ENCODE assay signal across 14 cellular contexts in genomic region chr11:75204012-75204674, GRCh38. TPM values are rescaled to one million over a fixed set of nuclear protein-coding genes. Genes with fewer than 3 reads are reported as not detected.
"Had no signal": no experiment of that assay in that cellular context is flagged by ENCODE, and none has a peak within 500 bp of the region (broad histone marks: within the 10 kb centered on the region; RNA-seq: fewer than 3 reads in every experiment).

No MANE protein-coding gene starts in this region.

- H3K27me3 ChIP-seq: breast epithelium had no signal

- H3K4me1 ChIP-seq: breast epithelium, parathyroid adenoma had no signal

- H3K4me1 Mint-ChIP-seq: activated naive CD8-positive, alpha-beta T cell treated with anti-CD3 and anti-CD28 coated beads for 36 hours; activated T-helper 17 cell treated with anti-CD3 and anti-CD28 coated beads, Interleukin-2, amount 50 U/mL, for 72 hours; memory B cell had no signal

- DNase-seq: cerebellar nuclear complex, cortex of kidney had no signal

- H3K9me3 ChIP-seq: breast epithelium, heart left ventricle had no signal

- H2AFZ ChIP-seq: parathyroid adenoma had no signal

- H3K4me3 Mint-ChIP-seq: activated naive CD8-positive, alpha-beta T cell treated with anti-CD3 and anti-CD28 coated beads for 36 hours; activated T-cell treated with anti-CD3 and anti-CD28 coated beads, Interleukin-2, amount 50 U/mL, for 24 hours; activated T-helper 17 cell treated with anti-CD3 and anti-CD28 coated beads, Interleukin-2, amount 50 U/mL, for 72 hours; memory B cell; natural killer cell treated with Interleukin-12 subunit alpha and Interleukin-12 subunit beta and Interleukin-15 and Interleukin-18, amount 100 ng/mL, for 72 hours; T-helper 1 cell treated with Interleukin-12 subunit alpha and Interleukin-12 subunit beta and Interleukin-4 antibody, amounts not matched to agents 30 μg/mL and 1 μg/mL, for 36 hours had no signal

- H3K9me3 Mint-ChIP-seq: activated naive CD8-positive, alpha-beta T cell treated with anti-CD3 and anti-CD28 coated beads for 36 hours; activated T-cell treated with anti-CD3 and anti-CD28 coated beads, Interleukin-2, amount 50 U/mL, for 24 hours; activated T-helper 17 cell treated with anti-CD3 and anti-CD28 coated beads, Interleukin-2, amount 50 U/mL, for 72 hours; memory B cell; natural killer cell treated with Interleukin-12 subunit alpha and Interleukin-12 subunit beta and Interleukin-15 and Interleukin-18, amount 100 ng/mL, for 72 hours; T-helper 1 cell treated with Interleukin-12 subunit alpha and Interleukin-12 subunit beta and Interleukin-4 antibody, amounts not matched to agents 30 μg/mL and 1 μg/mL, for 36 hours had no signal

- H3K36me3 ChIP-seq: breast epithelium had no signal

- H3K79me2 ChIP-seq: parathyroid adenoma had no signal

- H3K27me3 Mint-ChIP-seq: activated naive CD8-positive, alpha-beta T cell treated with anti-CD3 and anti-CD28 coated beads for 36 hours had no signal

- H3K27ac ChIP-seq: breast epithelium, parathyroid adenoma, VCaP had no signal

- H3K27ac Mint-ChIP-seq: activated naive CD8-positive, alpha-beta T cell treated with anti-CD3 and anti-CD28 coated beads for 36 hours; activated T-cell treated with anti-CD3 and anti-CD28 coated beads, Interleukin-2, amount 50 U/mL, for 24 hours; activated T-helper 17 cell treated with anti-CD3 and anti-CD28 coated beads, Interleukin-2, amount 50 U/mL, for 72 hours; memory B cell; natural killer cell treated with Interleukin-12 subunit alpha and Interleukin-12 subunit beta and Interleukin-15 and Interleukin-18, amount 100 ng/mL, for 72 hours; T-helper 1 cell treated with Interleukin-12 subunit alpha and Interleukin-12 subunit beta and Interleukin-4 antibody, amounts not matched to agents 30 μg/mL and 1 μg/mL, for 36 hours had no signal

- H3K4me3 ChIP-seq: breast epithelium, heart left ventricle had no signal

- H3K9ac ChIP-seq: parathyroid adenoma had no signal

- H3K36me3 Mint-ChIP-seq: activated naive CD8-positive, alpha-beta T cell treated with anti-CD3 and anti-CD28 coated beads for 36 hours; memory B cell; natural killer cell treated with Interleukin-12 subunit alpha and Interleukin-12 subunit beta and Interleukin-15 and Interleukin-18, amount 100 ng/mL, for 72 hours had no signal

RNA-seq across cellular contexts. Expression of gene TPBGL, which starts 36.4 kb away (rescaled TPM):
- total RNA-seq: epithelial cell of proximal tubule, fibroblast of villous mesenchyme had no signal

RNA-seq across cellular contexts. Expression of gene SLCO2B1, which starts 53.2 kb away (rescaled TPM):
- total RNA-seq: activated naive CD8-positive, alpha-beta T cell treated with anti-CD3 and anti-CD28 coated beads for 36 hours; fibroblast of villous mesenchyme had no signal
